Comparison of ENCODE assay signal across 12 cellular contexts in genomic region chr11:76610371-76610770, GRCh38.
DNase-seq lines count a peak whose midpoint lies in the region; ATAC-seq and TF ChIP-seq lines count a peak whose summit lies in the region.
"Had no signal": no experiment of that assay in that cellular context is flagged by ENCODE, and none has a peak within 500 bp of the region (broad histone marks: within the 10 kb centered on the region; RNA-seq: fewer than 3 reads in every experiment).

No MANE protein-coding gene starts in this region.

- no peak for TF ChIP-seq POLR2A in Peyer's patch (IDR thresholded peaks at IDR 0.05)

- DNase-seq in cardiac muscle cell (ENCODE audit: low read depth in 1 of 2, low spot score in 1 of 2): no peak
- DNase-seq in Right ventricle myocardium superior: no peak
- DNase-seq in Peyer's patch: peak in 2 of 3 donors; percentile 5 to 14
- peak; percentile 4 for DNase-seq in stimulated activated CD8-positive, alpha-beta memory T cell treated with anti-CD3 and anti-CD28 coated beads, Interleukin-4, amount 100 ng/mL, for 48 hours
- DNase-seq in glomerular visceral epithelial cell (ENCODE audit: extremely low spot score): no peak
- no peak for DNase-seq in activated CD4-positive, alpha-beta T cell treated with anti-CD3 and anti-CD28 coated beads, Interleukin-2, amount 50 U/mL, for 1 hour
- no peak for DNase-seq in cerebellar nuclear complex (lab: John Stamatoyannopoulos, UW)
- DNase-seq: NCI-H1436, NCI-H510A treated with DMSO at 0.1 percent for 48 hours had no signal

- no peak overlapping the region for H3K4me3 ChIP-seq in cardiac muscle cell
- H3K4me3 ChIP-seq in Peyer's patch: no peak overlapping the region

- no peak for TF ChIP-seq CTCF in cardiac muscle cell (IDR thresholded peaks at IDR 0.05; ENCODE audit: low read depth, low read length)
- no peak for TF ChIP-seq CTCF in Peyer's patch (IDR thresholded peaks at IDR 0.05)

- H3K27ac ChIP-seq in cardiac muscle cell (peak overlapping the region; percentile 84), Peyer's patch (no peak overlapping the region), layer of hippocampus (ENCODE audit: low read depth, low read length) (peak overlapping the region; percentile 57)

- no peak for ATAC-seq in Right ventricle myocardium superior (ENCODE audit: poor library complexity)
- ATAC-seq: CD8-positive, alpha-beta T cell; Panc1 had no signal

- H3K36me3 ChIP-seq in cardiac muscle cell (no peaks in the 10 kb centered on the region), Peyer's patch (no peaks in the 10 kb centered on the region)

- no peaks in the 10 kb centered on the region for H3K9me3 ChIP-seq in cardiac muscle cell (ENCODE audit: low read depth)
- H3K9me3 ChIP-seq in Peyer's patch: no peaks in the 10 kb centered on the region

- intact Hi-C loops in Right ventricle myocardium superior (cut with DNase I): no loop called here

- peaks cover 34% of the 10 kb centered on the region for H3K4me1 ChIP-seq in cardiac muscle cell (ENCODE audit: low read depth)
- peaks cover 0 to 13% (median 1%) of the 10 kb centered on the region in 4 donors for H3K4me1 ChIP-seq in Peyer's patch

- H3K27me3 ChIP-seq in cardiac muscle cell (no peaks in the 10 kb centered on the region), Peyer's patch (no peaks in the 10 kb centered on the region), layer of hippocampus (ENCODE audit: control insufficient read depth, insufficient read depth, low read length) (no peaks in the 10 kb centered on the region)

Comparison
In these comparisons a context has a peak if more than half of its experiments do, and no peak if none do; other contexts are left out.
1. DNase-seq: peak in Peyer's patch (2 of 3) and stimulated activated CD8-positive, alpha-beta memory T cell treated with anti-CD3 and anti-CD28 coated beads, Interleukin-4, amount 100 ng/mL, for 48 hours (single experiment); none in cardiac muscle cell (0 of 2), Right ventricle myocardium superior (single experiment), glomerular visceral epithelial cell (single experiment), activated CD4-positive, alpha-beta T cell treated with anti-CD3 and anti-CD28 coated beads, Interleukin-2, amount 50 U/mL, for 1 hour (single experiment) and cerebellar nuclear complex (0 of 2).
2. H3K27ac ChIP-seq: peak in cardiac muscle cell (single experiment) and layer of hippocampus (single experiment); none in Peyer's patch (0 of 4).